Comparison of ENCODE assay signal across 18 cellular contexts in genomic region chr3:25940935-25941334, GRCh38.
DNase-seq lines count a peak whose midpoint lies in the region; ATAC-seq and FAIRE-seq lines count a peak whose summit lies in the region.
"Had no signal": no experiment of that assay in that cellular context is flagged by ENCODE, and none has a peak within 500 bp of the region (broad histone marks: within the 10 kb centered on the region; RNA-seq: fewer than 3 reads in every experiment).

No MANE protein-coding gene starts in this region.

- no peak overlapping the region for H3K4me3 Mint-ChIP-seq in stimulated activated effector memory CD8-positive, alpha-beta T cell treated with anti-CD3 and anti-CD28 coated beads, Interleukin-12 subunit alpha, Interleukin-12 subunit beta, amount 100 ng/mL, for 72 hours
- H3K4me3 Mint-ChIP-seq: CD4-positive, alpha-beta T cell had no signal

- H3K4me3 ChIP-seq in BLaER1 treated with 17β-estradiol and CSF1 and Interleukin-3, amounts not matched to agents 10 nM and 100 nM = peak overlapping the region in 1 of 10 experiments; percentile 37; a peak in 1 of 20 replicates
- H3K4me3 ChIP-seq: A549 had no signal

- peaks cover 28 to 77% (median 52%) of the 10 kb centered on the region in 10 experiments for H3K4me1 ChIP-seq in BLaER1 treated with 17β-estradiol and CSF1 and Interleukin-3, amounts not matched to agents 10 nM and 100 nM
- H3K4me1 ChIP-seq: A549 had no signal

- H3K36me3 Mint-ChIP-seq in stimulated activated effector memory CD8-positive, alpha-beta T cell treated with anti-CD3 and anti-CD28 coated beads, Interleukin-12 subunit alpha, Interleukin-12 subunit beta, amount 100 ng/mL, for 72 hours = no peaks in the 10 kb centered on the region

- peak overlapping the region; percentile 48 to 96 (median 68) for H3K4me2 ChIP-seq in BLaER1 treated with 17β-estradiol and CSF1 and Interleukin-3, amounts not matched to agents 10 nM and 100 nM
- H3K4me2 ChIP-seq: A549 had no signal

- no peak for FAIRE-seq in RCC 7860 (lab: Jason Lieb, UNC)
- FAIRE-seq: A549, G401.6 had no signal

- H3K27ac ChIP-seq in BLaER1 treated with 17β-estradiol and CSF1 and Interleukin-3, amounts not matched to agents 10 nM and 100 nM = peak overlapping the region in 3 of 11 experiments; percentile 54 to 60 (median 56); a peak in 5 of 22 replicates
- H3K27ac ChIP-seq: A549 had no signal

- H3K9ac ChIP-seq in BLaER1 treated with 17β-estradiol and CSF1 and Interleukin-3, amounts not matched to agents 10 nM and 100 nM = 0 out of 22 replicates have a peak overlapping the region, but pooled peaks of 1 of the 11 experiments have one; percentile 7

- H4K20me1 ChIP-seq in BLaER1 treated with 17β-estradiol and CSF1 and Interleukin-3, amounts not matched to agents 10 nM and 100 nM = no peaks in the 10 kb centered on the region

- H3K36me3 ChIP-seq in BLaER1 treated with 17β-estradiol and CSF1 and Interleukin-3, amounts not matched to agents 10 nM and 100 nM = peaks cover 0 to 5% (median 0%) of the 10 kb centered on the region in 11 experiments; a peak in 1 of 22 replicates

- H3K27me3 ChIP-seq in BLaER1 treated with 17β-estradiol and CSF1 and Interleukin-3, amounts not matched to agents 10 nM and 100 nM = no peaks in the 10 kb centered on the region

- peaks cover 0 to 52% (median 22%) of the 10 kb centered on the region in 11 experiments; a peak in 18 of 22 replicates for H3K9me3 ChIP-seq in BLaER1 treated with 17β-estradiol and CSF1 and Interleukin-3, amounts not matched to agents 10 nM and 100 nM (replicated peaks in 1 of 11)
- H3K9me3 ChIP-seq: A549 had no signal

- no peak overlapping the region for H3K27ac Mint-ChIP-seq in stimulated activated effector memory CD8-positive, alpha-beta T cell treated with anti-CD3 and anti-CD28 coated beads, Interleukin-12 subunit alpha, Interleukin-12 subunit beta, amount 100 ng/mL, for 72 hours
- H3K27ac Mint-ChIP-seq: CD4-positive, alpha-beta T cell had no signal

- H3K4me1 Mint-ChIP-seq in stimulated activated effector memory CD8-positive, alpha-beta T cell treated with anti-CD3 and anti-CD28 coated beads, Interleukin-12 subunit alpha, Interleukin-12 subunit beta, amount 100 ng/mL, for 72 hours = no peaks in the 10 kb centered on the region

- peak; percentile 63 for ATAC-seq in stimulated activated effector memory CD8-positive, alpha-beta T cell treated with anti-CD3 and anti-CD28 coated beads, Interleukin-12 subunit alpha, Interleukin-12 subunit beta, amount 100 ng/mL, for 72 hours
- no peak for ATAC-seq in HG02870 (IDR thresholded peaks at IDR 0.05; ENCODE audit: unreplicated experiment)
- ATAC-seq: A549, HCT116 had no signal

- DNase-seq in LHCN-M2 (ENCODE audit: low read depth) (peak; percentile 12), RCC 7860 (ENCODE audit: low spot score) (peak; percentile 4), AG08396 (ENCODE audit: low spot score) (no peak), head of caudate nucleus (no peak)
- DNase-seq in stimulated activated effector memory CD8-positive, alpha-beta T cell treated with anti-CD3 and anti-CD28 coated beads, Interleukin-12 subunit alpha, Interleukin-12 subunit beta, amount 100 ng/mL, for 72 hours (ENCODE audit: low spot score in 2 of 2) = no peak
- DNase-seq: AML-193; C1 segment of cervical spinal cord; Calu3; CD4-positive, alpha-beta T cell; DMS 273 treated with DMSO at 0.1 percent for 48 hours; DMS79; IMR-90; KBM-7 had no signal

- intact Hi-C loops in head of caudate nucleus (cut with DNase I) = no loop called here

- no peaks in the 10 kb centered on the region for H3K9me3 Mint-ChIP-seq in stimulated activated effector memory CD8-positive, alpha-beta T cell treated with anti-CD3 and anti-CD28 coated beads, Interleukin-12 subunit alpha, Interleukin-12 subunit beta, amount 100 ng/mL, for 72 hours
- H3K9me3 Mint-ChIP-seq: CD4-positive, alpha-beta T cell had no signal

Comparison
In these comparisons a context has a peak if more than half of its experiments do, and no peak if none do; other contexts are left out.
1. DNase-seq: peak in LHCN-M2 (single experiment) and RCC 7860 (single experiment); none in stimulated activated effector memory CD8-positive, alpha-beta T cell treated with anti-CD3 and anti-CD28 coated beads, Interleukin-12 subunit alpha, Interleukin-12 subunit beta, amount 100 ng/mL, for 72 hours (0 of 2), AG08396 (single experiment) and head of caudate nucleus (0 of 42).